9 cellular contexts compared by ENCODE assay signal in genomic region chr22:46090051-46090591, GRCh38.
DNase-seq lines count a peak whose midpoint lies in the region; ATAC-seq and TF ChIP-seq lines count a peak whose summit lies in the region.
"Had no signal": no experiment of that assay in that cellular context is flagged by ENCODE, and none has a peak within 500 bp of the region (broad histone marks: within the 10 kb centered on the region; RNA-seq: fewer than 3 reads in every experiment).

No MANE protein-coding gene starts in this region.

- H3K4me1 Mint-ChIP-seq in brain = peaks cover 18% of the 10 kb centered on the region
- H3K4me1 Mint-ChIP-seq: central memory CD8-positive, alpha-beta T cell had no signal

- ATAC-seq in right cardiac atrium = no peak
- ATAC-seq in HG02610 (IDR thresholded peaks at IDR 0.05; ENCODE audit: unreplicated experiment) = no peak

- TF ChIP-seq CTCF in brain (conservative IDR thresholded peaks at IDR 0.05) = no peak

- no peaks in the 10 kb centered on the region for H3K27me3 ChIP-seq in right cardiac atrium (ENCODE audit: control insufficient read depth, insufficient read depth)

- H3K4me3 ChIP-seq in right cardiac atrium (ENCODE audit: low read length) (no peak overlapping the region), skin epidermis (peak overlapping the region in 3 of 7 experiments; percentile 10 to 44 (median 42))

- peak overlapping the region; percentile 96 for H3K27ac ChIP-seq in right cardiac atrium (ENCODE audit: low read length)
- peak overlapping the region in 19 of 21 experiments; percentile 33 to 100 (median 98) for H3K27ac ChIP-seq in skin epidermis

- no peaks in the 10 kb centered on the region for H3K9me3 ChIP-seq in right cardiac atrium (ENCODE audit: control insufficient read depth, low read length)

- peak; percentile 50 for DNase-seq in HT-29 (ENCODE audit: low spot score)
- DNase-seq in right cardiac atrium = peak; percentile 55 to 81 (median 79)
- no peak for DNase-seq in activated CD4-positive, alpha-beta T cell treated with anti-CD3 and anti-CD28 coated beads, Interleukin-2, amount 50 U/mL, for 48 hours
- DNase-seq in NCI-H2227 (lab: John Stamatoyannopoulos, UW; ENCODE audit: unreplicated experiment) = no peak
- no peak for DNase-seq in cerebellar nuclear complex (lab: John Stamatoyannopoulos, UW)

- H3K36me3 Mint-ChIP-seq in brain = peaks cover 6% of the 10 kb centered on the region

- WGBS in right cardiac atrium = 24% methylated on average over 22 of the region's 22 CpGs

- peaks cover 56% of the 10 kb centered on the region for H3K4me1 ChIP-seq in right cardiac atrium (ENCODE audit: control insufficient read depth, insufficient read depth, low read length)

- no peaks in the 10 kb centered on the region for H3K27me3 Mint-ChIP-seq in brain
- H3K27me3 Mint-ChIP-seq: central memory CD8-positive, alpha-beta T cell had no signal

- intact Hi-C loops in right cardiac atrium (cut with DNase I) = no loop called here

- H3K27ac Mint-ChIP-seq in brain = peak overlapping the region in 3 of 5 experiments; percentile 55 to 82 (median 65)

- H3K4me3 Mint-ChIP-seq in brain = peak overlapping the region in 1 of 5 experiments; percentile 24
- H3K4me3 Mint-ChIP-seq: central memory CD8-positive, alpha-beta T cell had no signal

- H3K9me3 Mint-ChIP-seq in brain = no peaks in the 10 kb centered on the region
- H3K9me3 Mint-ChIP-seq: central memory CD8-positive, alpha-beta T cell had no signal

Comparison
In these comparisons a context has a peak if more than half of its experiments do, and no peak if none do; other contexts are left out.
1. DNase-seq: peak in HT-29 (single experiment) and right cardiac atrium (3 of 3); none in activated CD4-positive, alpha-beta T cell treated with anti-CD3 and anti-CD28 coated beads, Interleukin-2, amount 50 U/mL, for 48 hours (0 of 2), NCI-H2227 (single experiment) and cerebellar nuclear complex (0 of 2).